ENCODE assay signal across 1 cellular context in the genomic region with DNA sequence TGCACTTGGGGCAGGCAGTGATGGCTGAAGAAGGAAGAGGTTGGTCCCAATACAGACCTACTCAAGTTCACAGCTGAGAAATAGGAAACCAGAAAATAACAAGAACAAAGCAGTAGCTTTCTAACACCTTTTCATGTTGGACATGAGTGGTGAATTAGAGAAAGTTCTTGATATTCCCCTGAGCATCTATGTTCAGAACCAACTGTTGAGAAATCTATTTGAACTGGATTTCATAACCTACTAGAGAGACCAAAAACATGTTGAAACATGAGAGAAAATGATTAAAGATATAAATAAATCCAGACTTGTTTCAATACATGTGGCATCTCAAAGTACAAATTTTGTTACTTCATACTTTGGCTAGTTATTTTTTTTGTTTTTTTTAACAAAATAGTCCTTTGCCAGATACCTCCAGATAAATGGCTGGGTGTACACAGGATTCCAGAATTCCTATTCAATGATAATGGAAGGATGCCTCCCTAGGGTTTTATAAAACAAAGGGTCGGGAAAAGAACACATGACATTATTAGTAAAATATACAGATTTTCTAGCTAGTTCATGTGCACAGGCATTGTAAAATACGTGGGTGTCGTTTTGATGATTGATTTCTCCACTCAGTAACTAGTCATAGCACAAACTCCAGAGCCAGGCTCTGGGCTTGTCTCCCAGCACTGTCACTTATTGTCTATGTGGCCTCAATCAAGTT.
TF ChIP-seq lines count a peak whose summit lies in the region.

No MANE protein-coding gene starts in this region.

TF ChIP-seq in GM12878, 131 proteins besides CTCF, POLR2A, EP300 and RAD21:
- TF ChIP-seq POLR2AphosphoS5 (IDR thresholded peaks at IDR 0.05; ENCODE audit: low read length): no peak
- TF ChIP-seq MAX (IDR thresholded peaks at IDR 0.05; ENCODE audit: low read depth, low read length): no peak
- TF ChIP-seq BACH1 (IDR thresholded peaks at IDR 0.05; ENCODE audit: borderline replicate concordance): no peak
- no peak for TF ChIP-seq CBX5 (IDR thresholded peaks at IDR 0.05; ENCODE audit: low read depth)
- TF ChIP-seq MTA3 (IDR thresholded peaks at IDR 0.05; ENCODE audit: borderline replicate concordance, low read length): no peak
- TF ChIP-seq KDM1A (IDR thresholded peaks at IDR 0.05; ENCODE audit: borderline replicate concordance): no peak
- TF ChIP-seq FOXK2 (IDR thresholded peaks at IDR 0.05): no peak
- TF ChIP-seq WRNIP1 (IDR thresholded peaks at IDR 0.05; ENCODE audit: borderline replicate concordance, low read depth, low read length): no peak
- no peak for TF ChIP-seq E2F8 (IDR thresholded peaks at IDR 0.05; ENCODE audit: low read depth, partially characterized antibody)
- no peak for TF ChIP-seq TARDBP (IDR thresholded peaks at IDR 0.05; ENCODE audit: borderline replicate concordance)
- no peak for TF ChIP-seq ZNF24 (IDR thresholded peaks at IDR 0.05)
- TF ChIP-seq ZNF274 (IDR thresholded peaks at IDR 0.05; ENCODE audit: insufficient read depth, insufficient read length): no peak
- TF ChIP-seq PML (IDR thresholded peaks at IDR 0.05; ENCODE audit: low read length): no peak
- no peak for TF ChIP-seq MYB (IDR thresholded peaks at IDR 0.05; ENCODE audit: borderline replicate concordance, low read depth, low read length)
- no peak for TF ChIP-seq CHD1 (IDR thresholded peaks at IDR 0.05; ENCODE audit: low read depth, low read length)
